Comparison of ENCODE assay signal across 10 cellular contexts in the genomic region with DNA sequence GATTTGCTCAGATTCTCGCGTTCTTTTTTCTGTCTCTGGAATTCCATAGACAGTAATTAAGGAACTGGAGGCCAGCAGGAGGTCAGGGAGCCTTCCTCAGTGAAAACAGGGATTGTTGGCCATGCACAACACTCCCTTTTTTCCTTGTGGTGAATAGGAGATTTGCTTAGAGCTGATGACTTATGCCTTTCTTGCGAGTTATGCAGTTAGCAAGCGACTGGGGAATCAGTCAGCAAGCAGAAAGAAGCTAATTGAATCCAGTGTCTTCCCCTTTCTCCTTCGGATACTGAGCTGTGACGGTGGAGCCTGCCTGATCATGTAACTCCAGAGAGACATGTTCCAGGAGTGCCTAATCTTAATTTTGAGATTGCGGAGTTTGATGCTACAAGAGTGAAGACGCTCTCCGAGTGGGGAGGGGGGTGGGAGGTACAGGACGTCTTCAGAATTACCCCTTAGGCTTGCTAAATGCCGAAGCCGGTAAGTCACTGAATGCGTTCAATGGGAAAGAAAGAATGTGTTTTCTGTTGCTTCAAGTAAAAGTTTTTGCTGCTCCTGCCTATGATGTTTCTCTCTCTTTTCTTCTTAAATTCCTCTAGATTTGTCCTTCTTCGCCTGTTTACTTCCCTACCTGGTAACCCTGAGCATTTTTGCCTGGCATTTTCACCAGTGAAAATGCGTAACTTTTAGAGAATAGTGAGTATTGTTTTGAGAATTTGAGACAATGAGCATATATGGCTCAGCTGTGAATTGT.
DNase-seq lines count a peak whose midpoint lies in the region; ATAC-seq and TF ChIP-seq lines count a peak whose summit lies in the region.
"Had no signal": no experiment of that assay in that cellular context is flagged by ENCODE, and none has a peak within 500 bp of the region (broad histone marks: within the 10 kb centered on the region; RNA-seq: fewer than 3 reads in every experiment).

No MANE protein-coding gene starts in this region.

- intact Hi-C loops in left ventricle myocardium superior (cut with micrococcal nuclease): no loop called here

- DNase-seq in G401 (ENCODE audit: low spot score) (peak; percentile 20), astrocyte of the cerebellum (ENCODE audit: low read depth) (peak; percentile 43), left ventricle myocardium superior (no peak), retinal pigment epithelial cell (ENCODE audit: low read depth) (no peak), RPMI8226 (no peak), GF-D8 (lab: John Stamatoyannopoulos, UW) (no peak), DMS79 treated with DMSO at 0.1 percent for 48 hours (lab: John Stamatoyannopoulos, UW) (no peak)
- DNase-seq: activated naive CD8-positive, alpha-beta T cell treated with anti-CD3 and anti-CD28 coated beads, Interleukin-2, amount 50 U/mL, for 24 hours had no signal

- TF ChIP-seq CTCF in astrocyte of the cerebellum (IDR thresholded peaks at IDR 0.05; ENCODE audit: low read depth, low read length, missing control alignments) (peak; percentile 9), retinal pigment epithelial cell (conservative IDR thresholded peaks at IDR 0.05; ENCODE audit: low read depth, low read length) (no peak)

- in situ Hi-C loops in G401 (cut with HindIII; ENCODE audit: low sequenced_read_pairs) (no loop called here), astrocyte of the cerebellum (cut with HindIII; ENCODE audit: low sequenced_read_pairs) (loop anchor here (5.0 kb wide), 1 partner anchor 96 kb away; no protein-coding TSS in a partner anchor)

- peak; percentile 54 for ATAC-seq in left ventricle myocardium superior
- no peak for ATAC-seq in GM21723 (IDR thresholded peaks at IDR 0.05; ENCODE audit: unreplicated experiment)
- ATAC-seq: activated naive CD8-positive, alpha-beta T cell treated with anti-CD3 and anti-CD28 coated beads, Interleukin-2, amount 50 U/mL, for 24 hours; Panc1 had no signal

- H3K4me3 ChIP-seq in astrocyte of the cerebellum (ENCODE audit: low read depth, low read length): peak overlapping the region; percentile 51
- peak overlapping the region; percentile 51 for H3K4me3 ChIP-seq in retinal pigment epithelial cell (ENCODE audit: low read length)

Comparison
In these comparisons a context has a peak if more than half of its experiments do, and no peak if none do; other contexts are left out.
1. DNase-seq: peak in G401 (single experiment) and astrocyte of the cerebellum (single experiment); none in left ventricle myocardium superior (single experiment), retinal pigment epithelial cell (single experiment), RPMI8226 (single experiment), GF-D8 (single experiment) and DMS79 treated with DMSO at 0.1 percent for 48 hours (single experiment).